Comparison of ENCODE assay signal across 8 cellular contexts in genomic region chr10:100341953-100342626, GRCh38. TPM values are rescaled to one million over a fixed set of nuclear protein-coding genes. Genes with fewer than 3 reads are reported as not detected.
DNase-seq lines count a peak whose midpoint lies in the region; ATAC-seq, FAIRE-seq and TF ChIP-seq lines count a peak whose summit lies in the region.

No MANE protein-coding gene starts in this region.

- H4K8ac ChIP-seq in H1 (ENCODE audit: extremely low read depth, insufficient read depth, low read length): no peak overlapping the region

- H3K4me1 ChIP-seq in H1 (replicated peaks in 1 of 4; ENCODE audit: control insufficient read depth in 3 of 4, insufficient read depth in 4 of 4, low read length in 3 of 4) (peaks cover 9 to 21% (median 10%) of the 10 kb centered on the region in 4 experiments), transverse colon (peaks cover 0 to 22% (median 8%) of the 10 kb centered on the region in 4 donors)

- H3K4ac ChIP-seq in H1 (replicated peaks; ENCODE audit: insufficient read length, low read depth, low read length): no peak overlapping the region

- H3K27me3 ChIP-seq in H1 (replicated peaks in 1 of 4; ENCODE audit: control insufficient read depth in 3 of 4, extremely low read depth in 1 of 4, insufficient read depth in 3 of 4, low read length in 3 of 4) (no peaks in the 10 kb centered on the region; a peak in 2 of 7 replicates), transverse colon (no peaks in the 10 kb centered on the region)

- FAIRE-seq in H1 (lab: Jason Lieb, UNC): no peak

- no peaks in the 10 kb centered on the region for H3K79me1 ChIP-seq in H1 (ENCODE audit: low read depth, low read length)

- no peak overlapping the region for H3K56ac ChIP-seq in H1 (replicated peaks; ENCODE audit: insufficient read length, low read depth, low read length)

- WGBS in H1 (ENCODE audit: extremely low coverage in 1 of 2, insufficient coverage in 1 of 2, insufficient read length in 1 of 2, insufficient replicate concordance in 2 of 2, low coverage in 1 of 2, low lambda C conversion rate in 2 of 2, missing lambda C conversion rate in 1 of 2), 2 experiments: 63% methylated on average over 9 of the region's 9 CpGs; no CpG with 5 or more reads in 1 of the 2 experiments
- 34 to 48% methylated on average over 2 to 9 of the region's 9 CpGs for WGBS in transverse colon (ENCODE audit: low coverage in 1 of 2), 2 donors

- no peak overlapping the region for H3K9ac ChIP-seq in H1 (replicated peaks in 1 of 4; ENCODE audit: extremely low read depth in 1 of 4, low read depth in 3 of 4, low read length in 3 of 4)

- H3K14ac ChIP-seq in H1 (ENCODE audit: insufficient read length): no peak overlapping the region

- H3K4me3 ChIP-seq in H1 (ENCODE audit: extremely low read depth in 1 of 4, insufficient read depth in 2 of 4, low read depth in 3 of 4, low read length in 4 of 4) (no peak overlapping the region), transverse colon (no peak overlapping the region)

- H3K23ac ChIP-seq in H1 (ENCODE audit: insufficient read length): no peak overlapping the region

- peaks cover under 1 to 7% of the 10 kb centered on the region in 2 experiments; a peak in 3 of 4 replicates for H3K79me2 ChIP-seq in H1 (ENCODE audit: control insufficient read depth in 1 of 2, insufficient read depth in 2 of 2, low read length in 2 of 2)

- peak overlapping the region; percentile 18; the same call in 1 of the 2 replicates for H2BK5ac ChIP-seq in H1 (ENCODE audit: low read depth, low read length)

- no peaks in the 10 kb centered on the region for H4K20me1 ChIP-seq in H1 (replicated peaks in 1 of 2; ENCODE audit: control insufficient read depth in 1 of 2, insufficient read depth in 2 of 2, low read length in 2 of 2)

- POLR2A ChIA-PET in H1 (lab: Charles Lee; ENCODE audit: partially characterized antibody): interaction anchor here (1.0 to 5.1 kb wide), 9 partner anchors 9 to 144 kb away, joined by 3 to 24 read pairs (median 4); no protein-coding TSS in a partner anchor

- H3K23me2 ChIP-seq in H1 (ENCODE audit: low read depth, low read length): peaks cover 6% of the 10 kb centered on the region

- no peak for ATAC-seq in HG02642 (IDR thresholded peaks at IDR 0.05; ENCODE audit: poor library complexity, unreplicated experiment)

- no peak overlapping the region for H4K5ac ChIP-seq in H1 (ENCODE audit: insufficient read length, low read depth, low read length)

- peak overlapping the region; percentile 94 for H2AFZ ChIP-seq in H1 (ENCODE audit: low read length)

- TF ChIP-seq EP300 in H1 (IDR thresholded peaks at IDR 0.05; ENCODE audit: borderline replicate concordance in 1 of 2, low read depth in 2 of 2, low read length in 2 of 2): no peak
- no peak for TF ChIP-seq EP300 in transverse colon (IDR thresholded peaks at IDR 0.05; ENCODE audit: low read depth)

- H2BK20ac ChIP-seq in H1 (ENCODE audit: low read length): peak overlapping the region; percentile 34; the same call in 1 of the 2 replicates

- peak; percentile 88 for DNase-seq in 8988T
- DNase-seq in GM03348 (ENCODE audit: low spot score): peak; percentile 86
- peak; percentile 12 for DNase-seq in NCI-H1105 treated with DMSO at 0.1 percent for 48 hours (lab: John Stamatoyannopoulos, UW)
- peak; percentile 59 for DNase-seq in activated CD4-positive, alpha-beta T cell treated with anti-CD3 and anti-CD28 coated beads for 48 hours
- peak in 1 of 2 experiments; percentile 58 for DNase-seq in H1 (ENCODE audit: low read depth in 1 of 2, low spot score in 2 of 2)
- DNase-seq in midbrain (lab: John Stamatoyannopoulos, UW): peak; percentile 62
- DNase-seq in transverse colon: peak; percentile 68

- H2BK12ac ChIP-seq in H1 (ENCODE audit: low read depth, low read length): peak overlapping the region; percentile 53; the same call in 1 of the 2 replicates

- no peak overlapping the region for H2BK120ac ChIP-seq in H1 (replicated peaks; ENCODE audit: low read depth, low read length)

- intact Hi-C loops in transverse colon (cut with DNase I; ENCODE audit: low total_unique reads): no loop called here

- TF ChIP-seq POLR2A in H1 (IDR thresholded peaks at IDR 0.05; ENCODE audit: control extremely low read depth in 1 of 2, low read depth in 2 of 2, low read length in 2 of 2) (no peak), transverse colon (IDR thresholded peaks at IDR 0.05) (no peak)

- CTCF ChIA-PET in H1 (lab: Charles Lee; ENCODE audit: partially characterized antibody): interaction anchor here (0.6 to 21.7 kb wide), 36 partner anchors 8 to 1712 kb away, joined by 3 to 226 read pairs (median 4); partner anchors contain the start of genes PKD2L1 and SEC31B

- in situ Hi-C loops in transverse colon (cut with MboI; ENCODE audit: low pct_ligation_motif_present in 1 of 4, low pct_unique_long_range_greater_than_20kb in 1 of 4, low sequenced_read_pairs in 3 of 4): loop anchor here (5.0 to 25.0 kb wide), 3 partner anchors 90 to 173 kb away; partner anchors contain the start of gene SEC31B (in 3 of the 4)

- H3K9me3 ChIP-seq in H1 (ENCODE audit: insufficient read depth in 2 of 2, low read depth in 1 of 2, low read length in 1 of 2): no peaks in the 10 kb centered on the region
- H3K9me3 ChIP-seq in transverse colon: no peaks in the 10 kb centered on the region

- no peak overlapping the region for H2AK5ac ChIP-seq in H1 (ENCODE audit: low read depth, low read length)

- TF ChIP-seq CTCF in H1 (IDR thresholded peaks at IDR 0.05; ENCODE audit: control extremely low read depth in 1 of 3, insufficient read depth in 1 of 3, low read depth in 1 of 3, low read length in 3 of 3) (peak; percentile 67 to 82 (median 79)), transverse colon (IDR thresholded peaks at IDR 0.05) (peak; percentile 51 to 87 (median 70))

- H4K91ac ChIP-seq in H1 (replicated peaks; ENCODE audit: insufficient read length, low read length): peak overlapping the region; percentile 29

- peak overlapping the region; percentile 63; the same call in 1 of the 2 replicates for H3K18ac ChIP-seq in H1 (ENCODE audit: extremely low read depth, low read length)

- peak overlapping the region; percentile 32; the same call in 1 of the 2 replicates for H2BK15ac ChIP-seq in H1 (ENCODE audit: low read length)

- H3K27ac ChIP-seq in H1 (ENCODE audit: low read depth, low read length) (no peak overlapping the region), transverse colon (no peak overlapping the region)

- TF ChIP-seq RAD21 in H1 (IDR thresholded peaks at IDR 0.05 in 1 of 2, conservative IDR thresholded peaks at IDR 0.05 in 1 of 2; ENCODE audit: low read depth in 2 of 2, low read length in 2 of 2): peak; percentile 68 to 72

- no peaks in the 10 kb centered on the region; a peak in 1 of 8 replicates for H3K36me3 ChIP-seq in H1 (ENCODE audit: control insufficient read depth in 2 of 4, insufficient read depth in 4 of 4, low read length in 3 of 4)
- no peaks in the 10 kb centered on the region for H3K36me3 ChIP-seq in transverse colon

- H3K4me2 ChIP-seq in H1 (ENCODE audit: insufficient read depth in 1 of 2, low read depth in 2 of 2, low read length in 2 of 2): no peak overlapping the region

TF ChIP-seq in H1, 55 proteins besides CTCF, POLR2A, EP300 and RAD21 (continues in another document):
- TF ChIP-seq TEAD4 (IDR thresholded peaks at IDR 0.05; ENCODE audit: low read depth, low read length): peak; percentile 68; the same call in 1 of the 2 replicates
- peak; percentile 38; the same call in 1 of the 2 replicates for TF ChIP-seq YY1 (IDR thresholded peaks at IDR 0.05; ENCODE audit: low read depth, low read length)
- TF ChIP-seq BRCA1 (IDR thresholded peaks at IDR 0.05; ENCODE audit: low read depth, low read length): no peak
- TF ChIP-seq KDM1A (IDR thresholded peaks at IDR 0.05; ENCODE audit: borderline replicate concordance, low read length): peak; percentile 32; the same call in 1 of the 2 replicates
- TF ChIP-seq SRF (IDR thresholded peaks at IDR 0.05; ENCODE audit: low read depth, low read length): no peak
- TF ChIP-seq NANOG (IDR thresholded peaks at IDR 0.05; ENCODE audit: insufficient read depth, low read depth, low read length, poor library complexity, severe bottlenecking): no peak

RNA-seq across cellular contexts. Expression of gene SCD, which starts 4.9 kb away (rescaled TPM):
- total RNA-seq in H1 (2021; fragmentation: NEBNext Ultra II Directional; extraction: Animal tissue kit (Norgen Biotek cat#: 25700)): 604 and 621 TPM in 2 replicates
- 372 and 397 TPM in 2 replicates for polyA plus RNA-seq in H1 (2011; rRNA removed)
- polyA plus RNA-seq in H1 (2011; cell fraction: cytosol; rRNA removed): 289 TPM
- 214 TPM for polyA plus RNA-seq in H1 (2011; cell fraction: nucleus; rRNA removed)
- polyA plus RNA-seq in H1 (2012, experiment 1 of 2): 318 to 453 TPM (median 393 TPM) in 4 replicates
- 219 TPM for polyA plus RNA-seq in H1 (2012, experiment 2 of 2)
- 934 TPM for polyA plus RNA-seq in H1 (2013, experiment 1 of 2)
- polyA plus RNA-seq in H1 (2013, experiment 2 of 2): 1,101 TPM
- 618 and 631 TPM in 2 replicates for polyA minus RNA-seq in H1 (2011; rRNA and poly(A)+ RNA removed)
- 331 TPM for polyA minus RNA-seq in H1 (2011; cell fraction: cytosol; rRNA and poly(A)+ RNA removed)
- polyA minus RNA-seq in H1 (2011; cell fraction: nucleus; rRNA and poly(A)+ RNA removed): 203 TPM
- total RNA-seq in transverse colon: 10 to 100 TPM in 3 of 4 donors, 1 to 10 TPM in 1; 9.2 to 62.1 (median 21.8) TPM

RNA-seq across cellular contexts. Expression of gene PKD2L1, which starts 12.1 kb away (rescaled TPM):
- total RNA-seq in H1 (2021; fragmentation: NEBNext Ultra II Directional; extraction: Animal tissue kit (Norgen Biotek cat#: 25700)): 0.17 and 0.20 TPM in 2 replicates
- polyA plus RNA-seq in H1 (2011; rRNA removed): 0.20 and 0.33 TPM in 2 replicates
- polyA plus RNA-seq in H1 (2011; cell fraction: cytosol; rRNA removed): 0.26 TPM
- 0.20 TPM for polyA plus RNA-seq in H1 (2011; cell fraction: nucleus; rRNA removed)
- 0.42 to 0.64 TPM (median 0.56 TPM) in 4 replicates for polyA plus RNA-seq in H1 (2012, experiment 1 of 2)
- polyA plus RNA-seq in H1 (2012, experiment 2 of 2): not detected
- 0.16 TPM for polyA plus RNA-seq in H1 (2013, experiment 1 of 2)
- polyA plus RNA-seq in H1 (2013, experiment 2 of 2): 0.17 TPM
- 0.22 TPM in 1 of 2 replicates, not detected in the other for polyA minus RNA-seq in H1 (2011; rRNA and poly(A)+ RNA removed)
- not detected for polyA minus RNA-seq in H1 (2011; cell fraction: cytosol; rRNA and poly(A)+ RNA removed)
- polyA minus RNA-seq in H1 (2011; cell fraction: nucleus; rRNA and poly(A)+ RNA removed): not detected
- total RNA-seq in transverse colon: 1 to 10 TPM in 1 of 4 donors, under 1 TPM in 1, not detected in 2; 0.14 to 1.9 TPM

RNA-seq across cellular contexts. Expression of gene BLOC1S2, which starts 55.6 kb away (rescaled TPM):
- 46.5 and 50.6 TPM in 2 replicates for total RNA-seq in H1 (2021; fragmentation: NEBNext Ultra II Directional; extraction: Animal tissue kit (Norgen Biotek cat#: 25700))
- 13.4 and 25.1 TPM in 2 replicates for polyA plus RNA-seq in H1 (2011; rRNA removed)
- 39.6 TPM for polyA plus RNA-seq in H1 (2011; cell fraction: cytosol; rRNA removed)
- polyA plus RNA-seq in H1 (2011; cell fraction: nucleus; rRNA removed): 16.9 TPM
- 43.8 to 59.5 TPM (median 48.3 TPM) in 4 replicates for polyA plus RNA-seq in H1 (2012, experiment 1 of 2)
- 8.6 TPM for polyA plus RNA-seq in H1 (2012, experiment 2 of 2)
- 53.1 TPM for polyA plus RNA-seq in H1 (2013, experiment 1 of 2)
- polyA plus RNA-seq in H1 (2013, experiment 2 of 2): 58.3 TPM
- 6.0 and 14.4 TPM in 2 replicates for polyA minus RNA-seq in H1 (2011; rRNA and poly(A)+ RNA removed)
- polyA minus RNA-seq in H1 (2011; cell fraction: cytosol; rRNA and poly(A)+ RNA removed): 10.1 TPM
- 12.1 TPM for polyA minus RNA-seq in H1 (2011; cell fraction: nucleus; rRNA and poly(A)+ RNA removed)
- 10 to 100 TPM in 2 of 4 donors, 1 to 10 TPM in 1, not detected in 1; 1.1 to 20.3 (median 13.4) TPM for total RNA-seq in transverse colon
